ENCODE assay signal across 10 cellular contexts in genomic region chr21:46218906-46219590, GRCh38.
"Had no signal": no experiment of that assay in that cellular context is flagged by ENCODE, and none has a peak within 500 bp of the region (broad histone marks: within the 10 kb centered on the region; RNA-seq: fewer than 3 reads in every experiment).

No MANE protein-coding gene starts in this region.

- H3K27me3 ChIP-seq: hepatocyte had no signal

- H3K27ac ChIP-seq: epithelial cell of prostate, hepatocyte had no signal

- DNase-seq: activated CD4-positive, alpha-beta T cell treated with anti-CD3 and anti-CD28 coated beads, Interleukin-2, amount 10 ng/mL, durations not matched to agents 7 days and 5 days; activated CD4-positive, CD25-positive, alpha-beta regulatory T cell; activated T-cell treated with anti-CD3 and anti-CD28 coated beads, Interleukin-2, amount 50 U/mL, for 4 hours; effector CD8-positive, alpha-beta T cell; kidney glomerular epithelial cell; T-helper 17 cell had no signal

- H3K4me3 ChIP-seq: hepatocyte, smooth muscle cell had no signal

- ATAC-seq: activated T-cell treated with anti-CD3 and anti-CD28 coated beads, Interleukin-2, amount 50 U/mL, for 4 hours; stimulated activated memory B cell treated with anti-CD40 and anti-IgM and Interleukin-4, amounts not matched to agents 10 μg/mL and 1 μg/mL and 100 μg/mL, for 72 hours; T-helper 17 cell had no signal
